22 cellular contexts compared by ENCODE assay signal in the genomic region with DNA sequence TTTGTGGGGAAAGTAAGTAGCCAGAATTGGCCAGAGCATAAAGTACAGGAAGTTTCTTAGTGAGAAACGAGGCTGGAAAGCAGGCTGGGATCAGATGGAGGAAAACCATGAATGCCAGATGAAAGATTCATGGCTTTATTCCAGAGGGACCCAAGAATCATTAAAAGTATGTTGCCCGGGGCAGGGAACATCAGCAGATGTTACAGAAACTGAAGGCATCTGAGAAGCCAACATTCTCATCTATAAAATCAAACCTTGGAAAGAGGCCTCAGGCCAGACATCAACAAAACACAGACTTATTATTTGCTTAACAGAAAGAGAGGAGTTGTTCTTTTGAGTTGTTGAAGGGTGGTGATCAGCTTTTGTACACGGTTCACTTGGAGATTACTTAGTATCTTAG.
DNase-seq lines count a peak whose midpoint lies in the region; ATAC-seq and TF ChIP-seq lines count a peak whose summit lies in the region.
"Had no signal": no experiment of that assay in that cellular context is flagged by ENCODE, and none has a peak within 500 bp of the region (broad histone marks: within the 10 kb centered on the region; RNA-seq: fewer than 3 reads in every experiment).

No MANE protein-coding gene starts in this region.

- H3K36me3 ChIP-seq in adipocyte (ENCODE audit: control insufficient read depth, insufficient read depth, low read length, severe bottlenecking): no peaks in the 10 kb centered on the region

- peaks cover 14% of the 10 kb centered on the region for H3K4me1 ChIP-seq in adipocyte (ENCODE audit: control insufficient read depth, insufficient read depth, low read length)

- H3K4me3 ChIP-seq in adipocyte (ENCODE audit: low read length) (no peak overlapping the region), foreskin fibroblast (ENCODE audit: low read depth in 1 of 2, low read length in 2 of 2) (no peak overlapping the region)

- H3K9ac ChIP-seq in adipocyte (ENCODE audit: low read length): no peak overlapping the region

- H3K9me3 ChIP-seq in adipocyte (ENCODE audit: control insufficient read depth, low read length): peaks cover 2% of the 10 kb centered on the region

- POLR2A ChIA-PET in HEK293T (lab: Yijun Ruan, JAX): no interaction called here

- H3K27me3 ChIP-seq in adipocyte (replicated peaks; ENCODE audit: control insufficient read depth, insufficient read depth, low read length): no peaks in the 10 kb centered on the region

- CTCF ChIA-PET in HEK293T (lab: Yijun Ruan, JAX): no interaction called here

- DNase-seq in ELR (ENCODE audit: low read depth): peak; percentile 16
- DNase-seq in adipocyte (ENCODE audit: low read depth): peak; percentile 91
- peak; percentile 60 to 84 for DNase-seq in foreskin fibroblast
- DNase-seq in left lobe of liver (ENCODE audit: low spot score): no peak
- DNase-seq in activated CD8-positive, alpha-beta memory T cell treated with anti-CD3 and anti-CD28 coated beads for 24 hours: no peak
- DNase-seq in HEK293T (ENCODE audit: extremely low spot score): no peak
- DNase-seq: activated CD4-positive, alpha-beta T cell treated with anti-CD3 and anti-CD28 coated beads, Interleukin-2, amount 10 ng/mL, durations not matched to agents 24 days and 14 days; activated CD8-positive, alpha-beta memory T cell treated with anti-CD3 and anti-CD28 coated beads, Interleukin-2, amount 50 U/mL, for 4 hours; activated effector memory CD4-positive, alpha-beta T cell treated with anti-CD3 and anti-CD28 coated beads, Interleukin-2, amount 50 U/mL, for 16 hours; anterior cingulate cortex; CD8-positive, alpha-beta memory T cell; kidney glomerular epithelial cell; mesendoderm; naive thymus-derived CD8-positive, alpha-beta T cell; NCI-H1048; NCI-H2081; NCI-H510A treated with DMSO at 0.1 percent for 48 hours; Right ventricle myocardium superior; stimulated activated CD4-positive, alpha-beta T cell treated with anti-CD3 and anti-CD28 coated beads, Interleukin-4, amount 100 ng/mL, for 1 hour; stimulated activated naive CD8-positive, alpha-beta T cell treated with anti-CD3 and anti-CD28 coated beads, Interleukin-15, amount 100 ng/mL, for 72 hours had no signal

- ATAC-seq in left lobe of liver (no peak), GM19463 (IDR thresholded peaks at IDR 0.05; ENCODE audit: unreplicated experiment) (no peak)
- ATAC-seq: naive thymus-derived CD8-positive, alpha-beta T cell; stimulated activated naive CD8-positive, alpha-beta T cell treated with anti-CD3 and anti-CD28 coated beads, Interleukin-15, amount 100 ng/mL, for 72 hours had no signal

- TF ChIP-seq CTCF in 22Rv1 (IDR thresholded peaks at IDR 0.05) (no peak), foreskin fibroblast (IDR thresholded peaks at IDR 0.05; ENCODE audit: low read depth, low read length) (no peak)

- H3K27ac ChIP-seq in 22Rv1: peak overlapping the region; percentile 42

TF ChIP-seq in HEK293T, 16 proteins besides CTCF, POLR2A, EP300 and RAD21:
- TF ChIP-seq SUZ12 (IDR thresholded peaks at IDR 0.05): no peak
- TF ChIP-seq, protein P1, sequence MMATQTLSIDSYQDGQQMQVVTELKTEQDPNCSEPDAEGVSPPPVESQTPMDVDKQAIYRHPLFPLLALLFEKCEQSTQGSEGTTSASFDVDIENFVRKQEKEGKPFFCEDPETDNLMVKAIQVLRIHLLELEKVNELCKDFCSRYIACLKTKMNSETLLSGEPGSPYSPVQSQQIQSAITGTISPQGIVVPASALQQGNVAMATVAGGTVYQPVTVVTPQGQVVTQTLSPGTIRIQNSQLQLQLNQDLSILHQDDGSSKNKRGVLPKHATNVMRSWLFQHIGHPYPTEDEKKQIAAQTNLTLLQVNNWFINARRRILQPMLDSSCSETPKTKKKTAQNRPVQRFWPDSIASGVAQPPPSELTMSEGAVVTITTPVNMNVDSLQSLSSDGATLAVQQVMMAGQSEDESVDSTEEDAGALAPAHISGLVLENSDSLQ (IDR thresholded peaks at IDR 0.05): no peak
- no peak for TF ChIP-seq CTBP1 (IDR thresholded peaks at IDR 0.05; ENCODE audit: borderline replicate concordance)
- no peak for TF ChIP-seq L3MBTL2 (conservative IDR thresholded peaks at IDR 0.05)
- TF ChIP-seq FOXK2 (IDR thresholded peaks at IDR 0.05): no peak
- no peak for TF ChIP-seq ARNT (IDR thresholded peaks at IDR 0.05)
- no peak for TF ChIP-seq ELF4 (IDR thresholded peaks at IDR 0.05)
- TF ChIP-seq TARDBP (IDR thresholded peaks at IDR 0.05): no peak
- no peak for TF ChIP-seq FOXM1 (IDR thresholded peaks at IDR 0.05; ENCODE audit: borderline replicate concordance)
- TF ChIP-seq BHLHE40 (IDR thresholded peaks at IDR 0.05; ENCODE audit: borderline replicate concordance): no peak

Comparison
In these comparisons a context has a peak if more than half of its experiments do, and no peak if none do; other contexts are left out.
1. DNase-seq: peak in ELR (single experiment), adipocyte (single experiment) and foreskin fibroblast (2 of 2); none in left lobe of liver (single experiment), activated CD8-positive, alpha-beta memory T cell treated with anti-CD3 and anti-CD28 coated beads for 24 hours (single experiment) and HEK293T (single experiment).